Comparison of ENCODE assay signal across 22 cellular contexts in genomic region chr6:128847481-128848168, GRCh38. TPM values are rescaled to one million over a fixed set of nuclear protein-coding genes. Genes with fewer than 3 reads are reported as not detected.
DNase-seq lines count a peak whose midpoint lies in the region; ATAC-seq and TF ChIP-seq lines count a peak whose summit lies in the region.
"Had no signal": no experiment of that assay in that cellular context is flagged by ENCODE, and none has a peak within 500 bp of the region (broad histone marks: within the 10 kb centered on the region; RNA-seq: fewer than 3 reads in every experiment).

No MANE protein-coding gene starts in this region.

- no peak overlapping the region for H2BK5ac ChIP-seq in neuronal stem cell (ENCODE audit: low read length)

- H2BK12ac ChIP-seq in neuronal stem cell (ENCODE audit: low read length): no peak overlapping the region

- no peak overlapping the region for H3K4me2 ChIP-seq in neuronal stem cell (ENCODE audit: insufficient read depth, low read length, poor library complexity, severe bottlenecking)
- H3K4me2 ChIP-seq: BLaER1, KMS-11 had no signal

- 49 to 59% methylated on average over 1 of the region's 1 CpG for WGBS in heart right ventricle, 2 donors
- no CpG with 5 or more reads among the region's 1 CpG for WGBS in neuronal stem cell (ENCODE audit: extremely low coverage in 2 of 2, insufficient read length in 2 of 2, insufficient replicate concordance in 1 of 2), 2 donors

- H3K23ac ChIP-seq in neuronal stem cell (ENCODE audit: low read depth, low read length, poor library complexity): no peak overlapping the region

- peaks cover 13% of the 10 kb centered on the region for H3K27me3 Mint-ChIP-seq in brain
- H3K27me3 Mint-ChIP-seq: CD4-positive, CD25-positive, alpha-beta regulatory T cell; IgD-negative memory B cell had no signal

- peak overlapping the region in 3 of 5 experiments; percentile 23 to 90 (median 54) for H3K27ac Mint-ChIP-seq in brain
- H3K27ac Mint-ChIP-seq: CD4-positive, CD25-positive, alpha-beta regulatory T cell; IgD-negative memory B cell had no signal

- intact Hi-C loops in heart right ventricle (cut with DNase I): loop anchor here in 1 of 10 donors (1.0 kb wide), 1 partner anchor 36 kb away; the partner anchor contains the start of gene LAMA2
- intact Hi-C loops in Right ventricle myocardium inferior (cut with DNase I): loop anchor here (2.0 kb wide), 1 partner anchor 39 kb away; no protein-coding TSS in a partner anchor

- H2AFZ ChIP-seq in neuronal stem cell (ENCODE audit: low read length): peak overlapping the region; percentile 59
- H2AFZ ChIP-seq: GM23248 had no signal

- H3K9me3 ChIP-seq in heart right ventricle: no peaks in the 10 kb centered on the region
- no peaks in the 10 kb centered on the region for H3K9me3 ChIP-seq in neuronal stem cell (replicated peaks in 1 of 2; ENCODE audit: control insufficient read depth in 2 of 2, insufficient read depth in 1 of 2, low read depth in 1 of 2, low read length in 2 of 2)
- H3K9me3 ChIP-seq: BLaER1 had no signal

- no peak for ATAC-seq in heart right ventricle
- no peak for ATAC-seq in Right ventricle myocardium inferior
- no peak for ATAC-seq in GM21528 (IDR thresholded peaks at IDR 0.05; ENCODE audit: low FRiP score, unreplicated experiment)

- peaks cover 17% of the 10 kb centered on the region for H3K4me1 Mint-ChIP-seq in brain
- H3K4me1 Mint-ChIP-seq: CD4-positive, CD25-positive, alpha-beta regulatory T cell; IgD-negative memory B cell had no signal

- no peak overlapping the region for H3K4ac ChIP-seq in neuronal stem cell (ENCODE audit: low read length)

- DNase-seq in heart right ventricle: no peak
- no peak for DNase-seq in Right ventricle myocardium inferior (ENCODE audit: missing footprints)
- peak; percentile 51 to 78 for DNase-seq in NCI-H524 (lab: John Stamatoyannopoulos, UW)
- DNase-seq in neuronal stem cell (ENCODE audit: low spot score): no peak
- no peak for DNase-seq in NCI-H774 (lab: John Stamatoyannopoulos, UW)
- DNase-seq in GDM1 (lab: John Stamatoyannopoulos, UW): no peak
- DNase-seq: 8988T; CD4-positive, CD25-positive, alpha-beta regulatory T cell; GM23248; HCEC 1CT; MM.1S; NCI-H2029; NCI-H2227 treated with DMSO at 0.1 percent for 48 hours; NCI-H510A; NCI-H748 treated with DMSO at 0.1 percent for 48 hours; RPMI8226; SHP77 treated with DMSO at 0.1 percent for 48 hours had no signal

- H2AK5ac ChIP-seq in neuronal stem cell (ENCODE audit: low read depth, low read length): no peak overlapping the region

- H3K27ac ChIP-seq in heart right ventricle (peak overlapping the region in 9 of 10 donors; percentile 5 to 78 (median 55)), neuronal stem cell (replicated peaks; ENCODE audit: low read length) (peak overlapping the region; percentile 41)
- H3K27ac ChIP-seq: BLaER1, GM23248, KMS-11 had no signal

- H3K14ac ChIP-seq in neuronal stem cell (ENCODE audit: low read length): no peak overlapping the region

- H3K36me3 Mint-ChIP-seq in brain: no peaks in the 10 kb centered on the region
- H3K36me3 Mint-ChIP-seq: CD4-positive, CD25-positive, alpha-beta regulatory T cell; IgD-negative memory B cell had no signal

- H4K8ac ChIP-seq in neuronal stem cell (ENCODE audit: low read depth, low read length): no peak overlapping the region

- peaks cover 0 to 4% (median 0%) of the 10 kb centered on the region in 5 experiments for H3K9me3 Mint-ChIP-seq in brain

- H3K4me1 ChIP-seq in heart right ventricle: peaks cover 0 to 18% (median 0%) of the 10 kb centered on the region in 9 donors
- peaks cover 6 to 11% of the 10 kb centered on the region in 2 donors for H3K4me1 ChIP-seq in neuronal stem cell (ENCODE audit: control insufficient read depth in 2 of 2, insufficient read depth in 1 of 2, low read depth in 1 of 2, low read length in 2 of 2)
- H3K4me1 ChIP-seq: BLaER1 had no signal

- H2BK15ac ChIP-seq in neuronal stem cell (ENCODE audit: low read length): no peak overlapping the region

- H3K4me3 ChIP-seq in heart right ventricle (no peak overlapping the region), neuronal stem cell (ENCODE audit: low read length in 2 of 2) (no peak overlapping the region)
- H3K4me3 ChIP-seq: BLaER1, GM23248 had no signal

- H3K4me3 Mint-ChIP-seq in brain: peak overlapping the region in 1 of 5 experiments; percentile 57
- H3K4me3 Mint-ChIP-seq: CD4-positive, CD25-positive, alpha-beta regulatory T cell; IgD-negative memory B cell had no signal

- TF ChIP-seq CTCF in heart right ventricle (IDR thresholded peaks at IDR 0.05) (no peak), brain (conservative IDR thresholded peaks at IDR 0.05) (no peak)

- no peak overlapping the region for H3K9ac ChIP-seq in neuronal stem cell (ENCODE audit: low read depth, low read length, poor library complexity)
- H3K9ac ChIP-seq: BLaER1, GM23248, KMS-11 had no signal

- H4K91ac ChIP-seq in neuronal stem cell (ENCODE audit: low read depth, low read length, poor library complexity): no peak overlapping the region

- H3K36me3 ChIP-seq in heart right ventricle: no peaks in the 10 kb centered on the region
- H3K36me3 ChIP-seq in neuronal stem cell (replicated peaks in 1 of 2; ENCODE audit: control insufficient read depth in 2 of 2, insufficient read depth in 2 of 2, low read length in 2 of 2): no peaks in the 10 kb centered on the region
- H3K36me3 ChIP-seq: BLaER1 had no signal

- H3K18ac ChIP-seq in neuronal stem cell (ENCODE audit: low read length): no peak overlapping the region

- no peaks in the 10 kb centered on the region for H3K79me1 ChIP-seq in neuronal stem cell (ENCODE audit: low read depth, low read length)

- H2BK120ac ChIP-seq in neuronal stem cell (ENCODE audit: low read depth, low read length): no peak overlapping the region

- no peaks in the 10 kb centered on the region for H3K27me3 ChIP-seq in heart right ventricle
- H3K27me3 ChIP-seq in neuronal stem cell (ENCODE audit: control insufficient read depth in 3 of 3, insufficient read depth in 3 of 3, low read depth in 1 of 3, low read length in 3 of 3): no peaks in the 10 kb centered on the region
- H3K27me3 ChIP-seq: BLaER1 had no signal

RNA-seq across cellular contexts. Expression of gene LAMA2, which starts 35.3 kb away (rescaled TPM):
- total RNA-seq in heart right ventricle: 100 to 1,000 TPM; 144 to 293 (median 251) TPM
- polyA plus RNA-seq in heart right ventricle: 10 to 100 TPM; 31.1 to 40.0 TPM
- total RNA-seq in Right ventricle myocardium inferior: 119 TPM
- polyA plus RNA-seq in brain (ENCODE audit: insufficient read depth, low read depth, low replicate concordance): 2.5 TPM
- polyA plus RNA-seq in neuronal stem cell (2013, experiment 1 of 2): 0.63 TPM
- 0.44 TPM for polyA plus RNA-seq in neuronal stem cell (2013, experiment 2 of 2)

Comparison
In these comparisons a context has a peak if more than half of its experiments do, and no peak if none do; other contexts are left out.
1. DNase-seq: peak in NCI-H524 (2 of 2); none in heart right ventricle (0 of 2), Right ventricle myocardium inferior (single experiment), neuronal stem cell (single experiment), NCI-H774 (single experiment) and GDM1 (single experiment).